17 cellular contexts compared by ENCODE assay signal in genomic region chrX:57104921-57105398, GRCh38. TPM values are rescaled to one million over a fixed set of nuclear protein-coding genes. Genes with fewer than 3 reads are reported as not detected.
DNase-seq lines count a peak whose midpoint lies in the region; ATAC-seq and TF ChIP-seq lines count a peak whose summit lies in the region.
"Had no signal": no experiment of that assay in that cellular context is flagged by ENCODE, and none has a peak within 500 bp of the region (broad histone marks: within the 10 kb centered on the region; RNA-seq: fewer than 3 reads in every experiment).

No MANE protein-coding gene starts in this region.

- no peak overlapping the region for H3K56ac ChIP-seq in mesendoderm (ENCODE audit: low read length)

- H3K4me2 ChIP-seq in DND-41 (ENCODE audit: insufficient read depth, low read length) (peak overlapping the region; percentile 55; the same call in 1 of the 2 replicates), mesendoderm (ENCODE audit: low read length) (no peak overlapping the region)

- no peak overlapping the region for H2BK120ac ChIP-seq in mesendoderm (ENCODE audit: low read depth, low read length)

- no peak for TF ChIP-seq CTCF in DND-41 (IDR thresholded peaks at IDR 0.05; ENCODE audit: borderline replicate concordance, extremely low read depth, low read length, poor library complexity, severe bottlenecking)
- no peak for TF ChIP-seq CTCF in endodermal cell (conservative IDR thresholded peaks at IDR 0.05)
- TF ChIP-seq CTCF in natural killer cell (IDR thresholded peaks at IDR 0.05) = no peak

- no peak overlapping the region for H3K4me3 Mint-ChIP-seq in endodermal cell
- H3K4me3 Mint-ChIP-seq in natural killer cell = no peak overlapping the region
- H3K4me3 Mint-ChIP-seq in activated T-helper 1 cell treated with anti-CD3 and anti-CD28 coated beads, Interleukin-12 subunit alpha, Interleukin-12 subunit beta, Interleukin-2, Interleukin-4 antibody, amounts not matched to agents 30 ng/mL and 10 ng/mL and 1 ng/mL, durations not matched to agents 14 hours and 24 hours and 36 hours = no peak overlapping the region
- H3K4me3 Mint-ChIP-seq: B cell; CD4-positive, alpha-beta T cell; HFFc6 had no signal

- H3K4me1 Mint-ChIP-seq in endodermal cell = no peaks in the 10 kb centered on the region
- peaks cover 6% of the 10 kb centered on the region in 2 donors for H3K4me1 Mint-ChIP-seq in natural killer cell
- H3K4me1 Mint-ChIP-seq in activated T-helper 1 cell treated with anti-CD3 and anti-CD28 coated beads, Interleukin-12 subunit alpha, Interleukin-12 subunit beta, Interleukin-2, Interleukin-4 antibody, amounts not matched to agents 30 ng/mL and 10 ng/mL and 1 ng/mL, durations not matched to agents 14 hours and 24 hours and 36 hours (ENCODE audit: low read depth) = peaks cover 7% of the 10 kb centered on the region
- H3K4me1 Mint-ChIP-seq: B cell had no signal

- no peaks in the 10 kb centered on the region for H4K20me1 ChIP-seq in DND-41 (ENCODE audit: insufficient read depth, low read length)

- no peaks in the 10 kb centered on the region for H3K27me3 Mint-ChIP-seq in endodermal cell (ENCODE audit: insufficient read depth)
- H3K27me3 Mint-ChIP-seq in natural killer cell (ENCODE audit: low read depth in 2 of 2) = no peaks in the 10 kb centered on the region
- H3K27me3 Mint-ChIP-seq in activated T-helper 1 cell treated with anti-CD3 and anti-CD28 coated beads, Interleukin-12 subunit alpha, Interleukin-12 subunit beta, Interleukin-2, Interleukin-4 antibody, amounts not matched to agents 30 ng/mL and 10 ng/mL and 1 ng/mL, durations not matched to agents 14 hours and 24 hours and 36 hours (ENCODE audit: insufficient read depth) = no peaks in the 10 kb centered on the region
- H3K27me3 Mint-ChIP-seq: B cell; CD4-positive, alpha-beta T cell had no signal

- H3K23ac ChIP-seq in mesendoderm (ENCODE audit: low read length) = no peak overlapping the region

- H3K9ac ChIP-seq in DND-41 (ENCODE audit: low read depth, low read length) (0 out of 2 replicates have a peak overlapping the region, but pooled peaks have one; percentile 18), HUES6 (ENCODE audit: low read length) (peak overlapping the region; percentile 48), endodermal cell (ENCODE audit: extremely low read depth, low read length, poor library complexity, severe bottlenecking) (no peak overlapping the region), mesendoderm (ENCODE audit: low read length) (no peak overlapping the region)

- H3K4me3 ChIP-seq in DND-41 (ENCODE audit: low read depth in 1 of 2, low read length in 2 of 2) = no peak overlapping the region
- peak overlapping the region; percentile 30; the same call in 1 of the 2 replicates for H3K4me3 ChIP-seq in HUES6 (ENCODE audit: low read depth, low read length)
- no peak overlapping the region for H3K4me3 ChIP-seq in endodermal cell (ENCODE audit: low read length)
- no peak overlapping the region for H3K4me3 ChIP-seq in mesendoderm (ENCODE audit: low read length)

- H2BK5ac ChIP-seq in mesendoderm (ENCODE audit: low read length) = no peak overlapping the region

- ATAC-seq in DND-41 (ENCODE audit: insufficient read depth, low read depth) (no peak), HG03097 (IDR thresholded peaks at IDR 0.05; ENCODE audit: low FRiP score, unreplicated experiment) (no peak), natural killer cell (no peak), GM18909 (IDR thresholded peaks at IDR 0.05; ENCODE audit: poor library complexity, unreplicated experiment) (no peak)
- ATAC-seq: HepG2 had no signal

- H3K79me2 ChIP-seq in DND-41 (ENCODE audit: insufficient read depth, low read length) = no peaks in the 10 kb centered on the region
- H3K79me2 ChIP-seq in mesendoderm (ENCODE audit: control insufficient read depth, insufficient read depth, low read length) = no peaks in the 10 kb centered on the region

- H3K36me3 ChIP-seq in DND-41 (ENCODE audit: insufficient read depth, low read length) = peaks cover 14% of the 10 kb centered on the region; the same call in 1 of the 2 replicates
- peaks cover 31% of the 10 kb centered on the region for H3K36me3 ChIP-seq in HUES6 (ENCODE audit: control insufficient read depth, insufficient read depth, low read length)
- peaks cover 35% of the 10 kb centered on the region for H3K36me3 ChIP-seq in endodermal cell (ENCODE audit: control insufficient read depth, insufficient read depth, low read length)
- H3K36me3 ChIP-seq in mesendoderm (ENCODE audit: control insufficient read depth, insufficient read depth, low read length) = no peaks in the 10 kb centered on the region

- H3K36me3 Mint-ChIP-seq in endodermal cell (ENCODE audit: low read depth) (peaks cover 96% of the 10 kb centered on the region), natural killer cell (no peaks in the 10 kb centered on the region)
- peaks cover 14% of the 10 kb centered on the region for H3K36me3 Mint-ChIP-seq in activated T-helper 1 cell treated with anti-CD3 and anti-CD28 coated beads, Interleukin-12 subunit alpha, Interleukin-12 subunit beta, Interleukin-2, Interleukin-4 antibody, amounts not matched to agents 30 ng/mL and 10 ng/mL and 1 ng/mL, durations not matched to agents 14 hours and 24 hours and 36 hours (ENCODE audit: low read depth)

- H3K9me3 ChIP-seq in DND-41 (ENCODE audit: insufficient read depth, low read length, severe bottlenecking) (peaks cover 4% of the 10 kb centered on the region), HUES6 (ENCODE audit: control insufficient read depth, insufficient read depth, low read depth, low read length) (peaks cover 47% of the 10 kb centered on the region), endodermal cell (ENCODE audit: control insufficient read depth, low read length) (peaks cover 53% of the 10 kb centered on the region)

- H4K8ac ChIP-seq in mesendoderm (ENCODE audit: low read depth, low read length) = no peak overlapping the region

- H3K27ac Mint-ChIP-seq in endodermal cell = no peak overlapping the region
- H3K27ac Mint-ChIP-seq in natural killer cell = no peak overlapping the region
- H3K27ac Mint-ChIP-seq in activated T-helper 1 cell treated with anti-CD3 and anti-CD28 coated beads, Interleukin-12 subunit alpha, Interleukin-12 subunit beta, Interleukin-2, Interleukin-4 antibody, amounts not matched to agents 30 ng/mL and 10 ng/mL and 1 ng/mL, durations not matched to agents 14 hours and 24 hours and 36 hours = no peak overlapping the region
- H3K27ac Mint-ChIP-seq: B cell; CD4-positive, alpha-beta T cell; HFFc6 had no signal

- H3K18ac ChIP-seq in mesendoderm (ENCODE audit: low read length) = no peak overlapping the region

- no peak overlapping the region for H3K4ac ChIP-seq in mesendoderm (ENCODE audit: low read depth, low read length)

- no peak overlapping the region for H2AFZ ChIP-seq in DND-41 (ENCODE audit: low read depth, low read length)

- DNase-seq in DND-41 (no peak), endodermal cell (peak; percentile 51), mesendoderm (peak; percentile 21), natural killer cell (no peak)
- no peak for DNase-seq in activated T-helper 1 cell treated with anti-CD3 and anti-CD28 coated beads, Interleukin-12 subunit alpha, Interleukin-12 subunit beta, Interleukin-2, Interleukin-4 antibody, amounts not matched to agents 30 ng/mL and 10 ng/mL and 1 ng/mL, durations not matched to agents 14 hours and 24 hours and 36 hours (ENCODE audit: low spot score)
- DNase-seq: C1 segment of cervical spinal cord; Calu3; CD4-positive, alpha-beta T cell; DMS79 treated with DMSO at 0.1 percent for 48 hours; GDM1; HCEC 1CT; HFFc6 had no signal

- intact Hi-C loops in natural killer cell (cut with micrococcal nuclease) = no loop called here
- intact Hi-C loops in activated T-helper 1 cell treated with anti-CD3 and anti-CD28 coated beads, Interleukin-12 subunit alpha, Interleukin-12 subunit beta, Interleukin-2, Interleukin-4 antibody, amounts not matched to agents 30 ng/mL and 10 ng/mL and 1 ng/mL, durations not matched to agents 14 hours and 24 hours and 36 hours (cut with micrococcal nuclease) = no loop called here

- H3K4me1 ChIP-seq in DND-41 (ENCODE audit: insufficient read depth, low read length) (peaks cover 51% of the 10 kb centered on the region), HUES6 (ENCODE audit: control insufficient read depth, insufficient read depth, low read length) (peaks cover 10% of the 10 kb centered on the region; the same call in 1 of the 2 replicates), endodermal cell (ENCODE audit: control insufficient read depth, insufficient read depth, low read length) (no peaks in the 10 kb centered on the region), mesendoderm (ENCODE audit: control insufficient read depth, low read depth, low read length) (no peaks in the 10 kb centered on the region)

- H3K27me3 ChIP-seq in DND-41 (ENCODE audit: insufficient read depth, low read length, poor library complexity) (no peaks in the 10 kb centered on the region), HUES6 (ENCODE audit: control insufficient read depth, insufficient read depth, low read length) (no peaks in the 10 kb centered on the region), endodermal cell (ENCODE audit: control insufficient read depth, insufficient read depth, low read length, poor library complexity, severe bottlenecking) (no peaks in the 10 kb centered on the region), mesendoderm (ENCODE audit: insufficient read depth, low read length, poor library complexity) (no peaks in the 10 kb centered on the region)

- no peak overlapping the region for H2AK5ac ChIP-seq in mesendoderm (ENCODE audit: low read length)

- H4K5ac ChIP-seq in mesendoderm (ENCODE audit: low read length) = no peak overlapping the region

- H2BK15ac ChIP-seq in mesendoderm (replicated peaks; ENCODE audit: low read depth) = no peak overlapping the region

- H3K9me3 Mint-ChIP-seq in endodermal cell (peaks cover 95% of the 10 kb centered on the region), natural killer cell (no peaks in the 10 kb centered on the region)
- H3K9me3 Mint-ChIP-seq in activated T-helper 1 cell treated with anti-CD3 and anti-CD28 coated beads, Interleukin-12 subunit alpha, Interleukin-12 subunit beta, Interleukin-2, Interleukin-4 antibody, amounts not matched to agents 30 ng/mL and 10 ng/mL and 1 ng/mL, durations not matched to agents 14 hours and 24 hours and 36 hours = no peaks in the 10 kb centered on the region
- H3K9me3 Mint-ChIP-seq: CD4-positive, alpha-beta T cell; HFFc6 had no signal

- H3K27ac ChIP-seq in DND-41 (ENCODE audit: low read length) (peak overlapping the region; percentile 100), HUES6 (ENCODE audit: low read depth, low read length) (peak overlapping the region; percentile 41; the same call in 1 of the 2 replicates), endodermal cell (ENCODE audit: low read depth, low read length) (no peak overlapping the region), mesendoderm (ENCODE audit: low read depth, low read length) (no peak overlapping the region)

- H3K79me1 ChIP-seq in mesendoderm (ENCODE audit: low read length) = no peaks in the 10 kb centered on the region

- 87% methylated on average over 2 of the region's 2 CpGs; no CpG with 5 or more reads in 1 of the 2 experiments for WGBS in endodermal cell (ENCODE audit: insufficient coverage in 1 of 2, insufficient read length in 1 of 2), 2 experiments
- WGBS in mesendoderm (ENCODE audit: extremely low coverage, insufficient coverage, low lambda C conversion rate) = no CpG with 5 or more reads among the region's 2 CpGs

RNA-seq across cellular contexts. Expression of gene SPIN2B, which starts 16.4 kb away (rescaled TPM):
- total RNA-seq in endodermal cell (10 to 100 TPM; 12.0 to 16.4 TPM), natural killer cell (10 to 100 TPM; 10.9 to 13.0 (median 11.8) TPM)
- 13.0 TPM for polyA plus RNA-seq in endodermal cell (2013, experiment 1 of 2)
- polyA plus RNA-seq in endodermal cell (2013, experiment 2 of 2) = 12.0 TPM
- polyA plus RNA-seq in mesendoderm (2013, experiment 1 of 2) = 4.4 TPM
- 4.8 TPM for polyA plus RNA-seq in mesendoderm (2013, experiment 2 of 2)
- total RNA-seq in activated T-helper 1 cell treated with anti-CD3 and anti-CD28 coated beads, Interleukin-12 subunit alpha, Interleukin-12 subunit beta, Interleukin-2, Interleukin-4 antibody, amounts not matched to agents 30 ng/mL and 10 ng/mL and 1 ng/mL, durations not matched to agents 14 hours and 24 hours and 36 hours = 12.1 and 12.7 TPM in 2 replicates

RNA-seq across cellular contexts. Expression of gene SPIN2A, which starts 32.2 kb away (rescaled TPM):
- 1 to 10 TPM; 1.2 to 1.5 TPM for total RNA-seq in endodermal cell
- 1.2 TPM for polyA plus RNA-seq in endodermal cell (2013, experiment 1 of 2)
- polyA plus RNA-seq in endodermal cell (2013, experiment 2 of 2) = 0.50 TPM
- 2.3 TPM for polyA plus RNA-seq in mesendoderm (2013, experiment 1 of 2)
- polyA plus RNA-seq in mesendoderm (2013, experiment 2 of 2) = 2.1 TPM
- total RNA-seq in natural killer cell = 1 to 10 TPM in 2 of 3 donors, under 1 TPM in 1; 0.43 to 1.4 (median 1.3) TPM
- 0.54 and 1.0 TPM in 2 replicates for total RNA-seq in activated T-helper 1 cell treated with anti-CD3 and anti-CD28 coated beads, Interleukin-12 subunit alpha, Interleukin-12 subunit beta, Interleukin-2, Interleukin-4 antibody, amounts not matched to agents 30 ng/mL and 10 ng/mL and 1 ng/mL, durations not matched to agents 14 hours and 24 hours and 36 hours

Comparison
In these comparisons a context has a peak if more than half of its experiments do, and no peak if none do; other contexts are left out.
1. DNase-seq: peak in endodermal cell (single experiment) and mesendoderm (single experiment); none in DND-41 (single experiment), natural killer cell (single experiment) and activated T-helper 1 cell treated with anti-CD3 and anti-CD28 coated beads, Interleukin-12 subunit alpha, Interleukin-12 subunit beta, Interleukin-2, Interleukin-4 antibody, amounts not matched to agents 30 ng/mL and 10 ng/mL and 1 ng/mL, durations not matched to agents 14 hours and 24 hours and 36 hours (single experiment).
2. H3K27ac ChIP-seq: peak in DND-41 (single experiment) and HUES6 (single experiment); none in endodermal cell (single experiment) and mesendoderm (single experiment).
3. H3K9ac ChIP-seq: peak in DND-41 (single experiment) and HUES6 (single experiment); none in endodermal cell (single experiment) and mesendoderm (single experiment).